In the genomic region with DNA sequence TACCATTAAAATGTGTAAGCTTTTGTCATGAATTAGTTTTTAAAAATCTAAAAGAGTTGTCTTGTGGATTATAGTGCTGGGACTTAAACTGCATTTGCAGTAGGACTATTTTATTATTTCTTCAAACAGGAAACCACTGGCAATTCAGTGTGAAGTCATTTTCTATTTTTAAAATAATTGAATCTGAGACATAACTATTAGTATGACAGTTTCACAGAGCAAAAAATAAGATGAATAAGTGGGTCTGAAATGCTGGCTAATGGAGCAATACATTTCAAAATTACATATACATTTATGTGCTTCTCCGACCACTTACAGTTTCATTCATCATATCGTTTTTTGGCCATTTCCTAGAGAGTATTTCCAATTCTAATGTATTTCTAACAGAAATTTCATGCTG, we compare ENCODE assay signal across 13 cellular contexts.
DNase-seq lines count a peak whose midpoint lies in the region; ATAC-seq and TF ChIP-seq lines count a peak whose summit lies in the region.
"Had no signal": no experiment of that assay in that cellular context is flagged by ENCODE, and none has a peak within 500 bp of the region (broad histone marks: within the 10 kb centered on the region; RNA-seq: fewer than 3 reads in every experiment).

No MANE protein-coding gene starts in this region.

- no peaks in the 10 kb centered on the region for H3K9me3 ChIP-seq in thoracic aorta
- H3K9me3 ChIP-seq: ascending aorta, left lung, transverse colon had no signal

- DNase-seq in HT1080 (ENCODE audit: low read depth) (peak; percentile 37), thoracic aorta (ENCODE audit: low spot score) (no peak), T-helper 1 cell (no peak)
- DNase-seq in activated naive CD8-positive, alpha-beta T cell treated with anti-CD3 and anti-CD28 coated beads for 36 hours: no peak
- DNase-seq: activated B cell treated with CpG ODN at 0.5 μM for 24 hours; activated T-cell treated with anti-CD3 and anti-CD28 coated beads, Interleukin-2, amount 50 U/mL, for 48 hours; left lung; stimulated activated CD4-positive, alpha-beta T cell treated with anti-CD3 and anti-CD28 coated beads, Interleukin-12 subunit alpha, Interleukin-12 subunit beta, amount 100 ng/mL, for 4 hours; transverse colon had no signal

- H3K36me3 ChIP-seq in thoracic aorta: no peaks in the 10 kb centered on the region
- H3K36me3 ChIP-seq: ascending aorta, left lung, transverse colon had no signal

- no peaks in the 10 kb centered on the region for H3K9me3 Mint-ChIP-seq in activated naive CD8-positive, alpha-beta T cell treated with anti-CD3 and anti-CD28 coated beads for 36 hours
- H3K9me3 Mint-ChIP-seq: activated B cell treated with CpG ODN at 0.5 μM for 24 hours had no signal

- H3K4me3 ChIP-seq in thoracic aorta: no peak overlapping the region
- H3K4me3 ChIP-seq: ascending aorta, left lung, transverse colon had no signal

- TF ChIP-seq CTCF in thoracic aorta (IDR thresholded peaks at IDR 0.05): no peak

- H3K4me1 Mint-ChIP-seq in activated naive CD8-positive, alpha-beta T cell treated with anti-CD3 and anti-CD28 coated beads for 36 hours: no peaks in the 10 kb centered on the region
- H3K4me1 Mint-ChIP-seq: activated B cell treated with CpG ODN at 0.5 μM for 24 hours had no signal

- no peaks in the 10 kb centered on the region for H3K27me3 ChIP-seq in thoracic aorta (replicated peaks; ENCODE audit: insufficient read depth)
- H3K27me3 ChIP-seq: ascending aorta, left lung, transverse colon had no signal

- H3K4me1 ChIP-seq in thoracic aorta (ENCODE audit: control insufficient read depth in 1 of 2, low read depth in 2 of 2): peaks cover 10 to 11% of the 10 kb centered on the region in 2 donors
- H3K4me1 ChIP-seq: left lung, transverse colon had no signal

- no peak overlapping the region for H3K27ac ChIP-seq in thoracic aorta
- H3K27ac ChIP-seq: left lung, transverse colon had no signal

- ATAC-seq in GM18909 (IDR thresholded peaks at IDR 0.05; ENCODE audit: poor library complexity, unreplicated experiment) (peak; percentile 67), HG02798 (IDR thresholded peaks at IDR 0.05; ENCODE audit: poor library complexity, unreplicated experiment) (peak; percentile 49), thoracic aorta (ENCODE audit: insufficient number of reproducible peaks, low FRiP score, low read depth) (peak; percentile 82), GM21447 (IDR thresholded peaks at IDR 0.05; ENCODE audit: unreplicated experiment) (no peak)
- ATAC-seq: left lung had no signal

- H3K27ac Mint-ChIP-seq in activated naive CD8-positive, alpha-beta T cell treated with anti-CD3 and anti-CD28 coated beads for 36 hours: no peak overlapping the region
- H3K27ac Mint-ChIP-seq: activated B cell treated with CpG ODN at 0.5 μM for 24 hours had no signal

- peaks cover 16% of the 10 kb centered on the region for H3K27me3 Mint-ChIP-seq in activated naive CD8-positive, alpha-beta T cell treated with anti-CD3 and anti-CD28 coated beads for 36 hours

- no peak overlapping the region for H3K4me3 Mint-ChIP-seq in activated naive CD8-positive, alpha-beta T cell treated with anti-CD3 and anti-CD28 coated beads for 36 hours
- H3K4me3 Mint-ChIP-seq: activated B cell treated with CpG ODN at 0.5 μM for 24 hours had no signal

- H3K36me3 Mint-ChIP-seq in activated naive CD8-positive, alpha-beta T cell treated with anti-CD3 and anti-CD28 coated beads for 36 hours: no peaks in the 10 kb centered on the region
